In genomic region chr1:30718091-30718635, GRCh38 we compare ENCODE assay signal across 8 cellular contexts. TPM values are rescaled to one million over a fixed set of nuclear protein-coding genes. Genes with fewer than 3 reads are reported as not detected.
DNase-seq lines count a peak whose midpoint lies in the region; ATAC-seq and FAIRE-seq lines count a peak whose summit lies in the region.

No MANE protein-coding gene starts in this region.

- no peaks in the 10 kb centered on the region for H3K27me3 ChIP-seq in layer of hippocampus (ENCODE audit: control insufficient read depth, insufficient read depth, low read length)

- H3K27ac ChIP-seq in layer of hippocampus (ENCODE audit: low read depth, low read length) = peak overlapping the region; percentile 88

- peak; percentile 87 for ATAC-seq in HG03432 (IDR thresholded peaks at IDR 0.05; ENCODE audit: unreplicated experiment)

- FAIRE-seq in GM19239 (lab: Jason Lieb, UNC) = peak; percentile 96

- DNase-seq in AG20443 (ENCODE audit: low spot score) (peak; percentile 94), GM19239 (ENCODE audit: insufficient read length, low spot score) (peak; percentile 89), NCI-H510A (lab: John Stamatoyannopoulos, UW) (peak; percentile 54), cerebellum (ENCODE audit: low spot score) (peak; percentile 97)
- peak; percentile 99 to 100 for DNase-seq in activated CD4-positive, alpha-beta T cell treated with anti-CD3 and anti-CD28 coated beads for 24 hours (ENCODE audit: low read depth in 2 of 2)
- DNase-seq in stimulated activated CD4-positive, alpha-beta T cell treated with anti-CD3 and anti-CD28 coated beads, Interleukin-1b, Interleukin-23, amount 100 ng/mL, for 24 hours (ENCODE audit: low read depth in 4 of 4, low spot score in 1 of 4) = peak; percentile 99 to 100 (median 100)

RNA-seq across cellular contexts. Expression of gene MATN1, which starts 5.2 kb away (rescaled TPM):
- 0.36 TPM for total RNA-seq in cerebellum

RNA-seq across cellular contexts. Expression of gene LAPTM5, which starts 39.4 kb away (rescaled TPM):
- 7.8 TPM for total RNA-seq in cerebellum

Comparison
In these comparisons a context has a peak if more than half of its experiments do, and no peak if none do; other contexts are left out.
1. Peak in every context shown above with its lines: DNase-seq, ATAC-seq and H3K27ac ChIP-seq.